In genomic region chr12:115396567-115396966, GRCh38 we compare ENCODE assay signal across 38 cellular contexts.
"Had no signal": no experiment of that assay in that cellular context is flagged by ENCODE, and none has a peak within 500 bp of the region (broad histone marks: within the 10 kb centered on the region; RNA-seq: fewer than 3 reads in every experiment).

No MANE protein-coding gene starts in this region.

- FAIRE-seq: bronchial epithelial cell, TTC549 had no signal

- ATAC-seq: activated CD8-positive, alpha-beta T cell treated with anti-CD3 and anti-CD28 coated beads for 36 hours; activated naive CD8-positive, alpha-beta T cell treated with anti-CD3 and anti-CD28 coated beads, Interleukin-2, amount 50 U/mL, for 24 hours; activated T-cell treated with anti-CD3 and anti-CD28 coated beads, Interleukin-2, amount 50 U/mL, for 4 hours; activated T-cell treated with anti-CD3 and anti-CD28 coated beads, Interleukin-2, amount 50 U/mL, for 72 hours; activated T-helper 17 cell treated with anti-CD3 and anti-CD28 coated beads, Interleukin-2, amount 50 U/mL, for 72 hours had no signal

- H3K4me1 ChIP-seq: ascending aorta had no signal

- H3K27ac Mint-ChIP-seq: activated B cell treated with CpG ODN at 0.5 μM for 24 hours; activated CD4-positive, alpha-beta memory T cell treated with anti-CD3 and anti-CD28 coated beads for 36 hours; activated CD4-positive, alpha-beta T cell treated with anti-CD3 and anti-CD28 coated beads, Interleukin-2, amount 10 ng/mL, durations not matched to agents 24 days and 14 days; activated CD8-positive, alpha-beta T cell treated with anti-CD3 and anti-CD28 coated beads for 36 hours; activated naive CD4-positive, alpha-beta T cell treated with anti-CD3 and anti-CD28 coated beads, Interleukin-2, amount 10 ng/mL, durations not matched to agents 7 days and 5 days; activated naive CD4-positive, alpha-beta T cell treated with anti-CD3 and anti-CD28 coated beads, Interleukin-2, amount 50 U/mL, for 24 hours; activated naive CD8-positive, alpha-beta T cell; activated naive CD8-positive, alpha-beta T cell treated with anti-CD3 and anti-CD28 coated beads, Interleukin-2, amount 10 ng/mL, durations not matched to agents 7 days and 5 days; activated naive CD8-positive, alpha-beta T cell treated with anti-CD3 and anti-CD28 coated beads, Interleukin-2, amount 50 U/mL, for 24 hours; activated T-cell treated with anti-CD3 and anti-CD28 coated beads, Interleukin-2, amount 50 U/mL, for 72 hours; activated T-helper 1 cell treated with anti-CD3 and anti-CD28 coated beads, Interleukin-12 subunit alpha, Interleukin-12 subunit beta, Interleukin-2, Interleukin-4 antibody, amounts not matched to agents 30 ng/mL and 10 ng/mL and 1 ng/mL, durations not matched to agents 14 hours and 24 hours and 36 hours; activated T-helper 17 cell treated with anti-CD3 and anti-CD28 coated beads, Interleukin-2, amount 50 U/mL, for 72 hours; brain; T-helper 1 cell treated with Interleukin-12 subunit alpha and Interleukin-12 subunit beta and Interleukin-4 antibody, amounts not matched to agents 30 μg/mL and 1 μg/mL, for 36 hours; T-helper 2 cell treated with Interferon-gamma antibody and Interleukin-4, amounts not matched to agents 5 μg/mL and 100 μg/mL, for 36 hours had no signal

- H3K27ac ChIP-seq: ascending aorta, cardiac muscle cell, VCaP had no signal

- H3K36me3 Mint-ChIP-seq: activated CD4-positive, alpha-beta memory T cell treated with anti-CD3 and anti-CD28 coated beads for 36 hours; activated naive CD4-positive, alpha-beta T cell treated with anti-CD3 and anti-CD28 coated beads, Interleukin-2, amount 10 ng/mL, durations not matched to agents 7 days and 5 days; activated naive CD8-positive, alpha-beta T cell treated with anti-CD3 and anti-CD28 coated beads, Interleukin-2, amount 10 ng/mL, durations not matched to agents 7 days and 5 days; brain had no signal

- H3K27me3 ChIP-seq: ascending aorta, cardiac muscle cell had no signal

- H3K4me3 Mint-ChIP-seq: activated B cell treated with CpG ODN at 0.5 μM for 24 hours; activated CD4-positive, alpha-beta memory T cell treated with anti-CD3 and anti-CD28 coated beads for 36 hours; activated CD4-positive, alpha-beta T cell treated with anti-CD3 and anti-CD28 coated beads, Interleukin-2, amount 10 ng/mL, durations not matched to agents 24 days and 14 days; activated CD8-positive, alpha-beta T cell treated with anti-CD3 and anti-CD28 coated beads for 36 hours; activated naive CD4-positive, alpha-beta T cell treated with anti-CD3 and anti-CD28 coated beads, Interleukin-2, amount 10 ng/mL, durations not matched to agents 7 days and 5 days; activated naive CD4-positive, alpha-beta T cell treated with anti-CD3 and anti-CD28 coated beads, Interleukin-2, amount 50 U/mL, for 24 hours; activated naive CD8-positive, alpha-beta T cell; activated naive CD8-positive, alpha-beta T cell treated with anti-CD3 and anti-CD28 coated beads, Interleukin-2, amount 10 ng/mL, durations not matched to agents 7 days and 5 days; activated naive CD8-positive, alpha-beta T cell treated with anti-CD3 and anti-CD28 coated beads, Interleukin-2, amount 50 U/mL, for 24 hours; activated T-cell treated with anti-CD3 and anti-CD28 coated beads, Interleukin-2, amount 50 U/mL, for 4 hours; activated T-cell treated with anti-CD3 and anti-CD28 coated beads, Interleukin-2, amount 50 U/mL, for 72 hours; activated T-helper 1 cell treated with anti-CD3 and anti-CD28 coated beads, Interleukin-12 subunit alpha, Interleukin-12 subunit beta, Interleukin-2, Interleukin-4 antibody, amounts not matched to agents 30 ng/mL and 10 ng/mL and 1 ng/mL, durations not matched to agents 14 hours and 24 hours and 36 hours; activated T-helper 17 cell treated with anti-CD3 and anti-CD28 coated beads, Interleukin-2, amount 50 U/mL, for 72 hours; brain; central memory CD8-positive, alpha-beta T cell; T-helper 1 cell treated with Interleukin-12 subunit alpha and Interleukin-12 subunit beta and Interleukin-4 antibody, amounts not matched to agents 30 μg/mL and 1 μg/mL, for 36 hours; T-helper 2 cell treated with Interferon-gamma antibody and Interleukin-4, amounts not matched to agents 5 μg/mL and 100 μg/mL, for 36 hours had no signal

- H3K4me1 Mint-ChIP-seq: activated B cell treated with CpG ODN at 0.5 μM for 24 hours; activated CD4-positive, alpha-beta T cell treated with anti-CD3 and anti-CD28 coated beads, Interleukin-2, amount 10 ng/mL, durations not matched to agents 24 days and 14 days; activated naive CD4-positive, alpha-beta T cell treated with anti-CD3 and anti-CD28 coated beads, Interleukin-2, amount 10 ng/mL, durations not matched to agents 7 days and 5 days; activated naive CD4-positive, alpha-beta T cell treated with anti-CD3 and anti-CD28 coated beads, Interleukin-2, amount 50 U/mL, for 24 hours; activated naive CD8-positive, alpha-beta T cell treated with anti-CD3 and anti-CD28 coated beads, Interleukin-2, amount 10 ng/mL, durations not matched to agents 7 days and 5 days; activated naive CD8-positive, alpha-beta T cell treated with anti-CD3 and anti-CD28 coated beads, Interleukin-2, amount 50 U/mL, for 24 hours; activated T-helper 17 cell treated with anti-CD3 and anti-CD28 coated beads, Interleukin-2, amount 50 U/mL, for 72 hours; central memory CD8-positive, alpha-beta T cell had no signal

- DNase-seq: activated B cell treated with CpG ODN at 0.5 μM for 24 hours; activated CD4-positive, alpha-beta memory T cell treated with anti-CD3 and anti-CD28 coated beads for 36 hours; activated CD4-positive, alpha-beta T cell treated with anti-CD3 and anti-CD28 coated beads for 4 hours; activated CD4-positive, alpha-beta T cell treated with anti-CD3 and anti-CD28 coated beads, Interleukin-2, amount 10 ng/mL, durations not matched to agents 24 days and 14 days; activated CD4-positive, alpha-beta T cell treated with anti-CD3 and anti-CD28 coated beads, Interleukin-2, amount 50 U/mL, for 1 hour; activated CD4-positive, alpha-beta T cell treated with anti-CD3 and anti-CD28 coated beads, Interleukin-2, amount 50 U/mL, for 4 hours; activated CD4-positive, CD25-positive, alpha-beta regulatory T cell treated with anti-CD3 and anti-CD28 coated beads, Interleukin-2, amount 50 U/mL, for 72 hours; activated CD8-positive, alpha-beta memory T cell treated with anti-CD3 and anti-CD28 coated beads, Interleukin-2, amount 50 U/mL, for 4 hours; activated CD8-positive, alpha-beta T cell treated with anti-CD3 and anti-CD28 coated beads for 36 hours; activated gamma-delta T cell; activated naive CD4-positive, alpha-beta T cell treated with anti-CD3 and anti-CD28 coated beads, Interleukin-2, amount 10 ng/mL, durations not matched to agents 7 days and 5 days; activated naive CD4-positive, alpha-beta T cell treated with Interleukin-2 at 50 U/mL for 16 hours; activated naive CD8-positive, alpha-beta T cell treated with anti-CD3 and anti-CD28 coated beads, Interleukin-2, amount 10 ng/mL, durations not matched to agents 7 days and 5 days; activated naive CD8-positive, alpha-beta T cell treated with anti-CD3 and anti-CD28 coated beads, Interleukin-2, amount 50 U/mL, for 24 hours; activated T-cell treated with anti-CD3 and anti-CD28 coated beads for 4 hours; activated T-cell treated with anti-CD3 and anti-CD28 coated beads, Interleukin-2, amount 50 U/mL, for 1 hour; activated T-cell treated with anti-CD3 and anti-CD28 coated beads, Interleukin-2, amount 50 U/mL, for 4 hours; activated T-cell treated with anti-CD3 and anti-CD28 coated beads, Interleukin-2, amount 50 U/mL, for 72 hours; amygdala; anterior cingulate cortex; caudate nucleus; cerebellar nuclear complex; T-helper 1 cell; T-helper 2 cell; T-helper 9 cell had no signal

- H3K4me3 ChIP-seq: ascending aorta, cardiac muscle cell had no signal

- H3K27me3 Mint-ChIP-seq: activated B cell treated with CpG ODN at 0.5 μM for 24 hours; activated CD4-positive, alpha-beta memory T cell treated with anti-CD3 and anti-CD28 coated beads for 36 hours; activated CD4-positive, alpha-beta T cell treated with anti-CD3 and anti-CD28 coated beads, Interleukin-2, amount 10 ng/mL, durations not matched to agents 24 days and 14 days; activated CD8-positive, alpha-beta T cell treated with anti-CD3 and anti-CD28 coated beads for 36 hours; activated naive CD4-positive, alpha-beta T cell treated with anti-CD3 and anti-CD28 coated beads, Interleukin-2, amount 10 ng/mL, durations not matched to agents 7 days and 5 days; activated naive CD4-positive, alpha-beta T cell treated with anti-CD3 and anti-CD28 coated beads, Interleukin-2, amount 50 U/mL, for 24 hours; activated naive CD8-positive, alpha-beta T cell; activated naive CD8-positive, alpha-beta T cell treated with anti-CD3 and anti-CD28 coated beads, Interleukin-2, amount 10 ng/mL, durations not matched to agents 7 days and 5 days; activated naive CD8-positive, alpha-beta T cell treated with anti-CD3 and anti-CD28 coated beads, Interleukin-2, amount 50 U/mL, for 24 hours; activated T-helper 17 cell treated with anti-CD3 and anti-CD28 coated beads, Interleukin-2, amount 50 U/mL, for 72 hours; central memory CD8-positive, alpha-beta T cell had no signal

- H3K36me3 ChIP-seq: ascending aorta, cardiac muscle cell had no signal
